8 cellular contexts compared by ENCODE assay signal in genomic region chr17:75456417-75457046, GRCh38.
DNase-seq lines count a peak whose midpoint lies in the region; ATAC-seq and TF ChIP-seq lines count a peak whose summit lies in the region.

Gene TMEM94 (plus strand): TSS chr17:75456635. CDS start chr17:75471906, 15,271 bp downstream.

- DNase-seq in AG08395 (ENCODE audit: low spot score) (peak; percentile 99), NCI-H345 treated with DMSO at 0.1 percent for 48 hours (lab: John Stamatoyannopoulos, UW; ENCODE audit: unreplicated experiment) (peak; percentile 99), iris pigment epithelial cell (ENCODE audit: low read depth) (peak; percentile 97)
- peak; percentile 74 to 83 (median 75) for DNase-seq in activated CD4-positive, CD25-positive, alpha-beta regulatory T cell (lab: John Stamatoyannopoulos, UW)
- peak; percentile 90 for DNase-seq in central memory CD4-positive, alpha-beta T cell
- peak; percentile 84 to 86 for DNase-seq in stimulated activated CD4-positive, alpha-beta T cell treated with anti-CD3 and anti-CD28 coated beads, Interleukin-12 subunit alpha, Interleukin-12 subunit beta, amount 100 ng/mL, for 24 hours (ENCODE audit: low read depth in 2 of 2)

- TF ChIP-seq POLR2A in GM18951 (IDR thresholded peaks at IDR 0.05; ENCODE audit: extremely low read depth, insufficient read depth, insufficient read length), result peak; percentile 67

- in situ Hi-C loops in GM18951 (cut with MboI; ENCODE audit: low sequenced_read_pairs, unreplicated experiment), result no loop called here

- peak; percentile 93 for ATAC-seq in HG03196 (IDR thresholded peaks at IDR 0.05; ENCODE audit: unreplicated experiment)

Comparison
In these comparisons a context has a peak if more than half of its experiments do, and no peak if none do; other contexts are left out.
1. Peak in every context shown above with its lines: DNase-seq and ATAC-seq.